1 cellular context compared by ENCODE assay signal in genomic region chr3:37892917-37893595, GRCh38.
TF ChIP-seq lines count a peak whose summit lies in the region.

No MANE protein-coding gene starts in this region.

TF ChIP-seq in HepG2, 621 proteins besides CTCF, POLR2A, EP300 and RAD21 (continued from another document and continues in another):
- TF ChIP-seq, protein P1, sequence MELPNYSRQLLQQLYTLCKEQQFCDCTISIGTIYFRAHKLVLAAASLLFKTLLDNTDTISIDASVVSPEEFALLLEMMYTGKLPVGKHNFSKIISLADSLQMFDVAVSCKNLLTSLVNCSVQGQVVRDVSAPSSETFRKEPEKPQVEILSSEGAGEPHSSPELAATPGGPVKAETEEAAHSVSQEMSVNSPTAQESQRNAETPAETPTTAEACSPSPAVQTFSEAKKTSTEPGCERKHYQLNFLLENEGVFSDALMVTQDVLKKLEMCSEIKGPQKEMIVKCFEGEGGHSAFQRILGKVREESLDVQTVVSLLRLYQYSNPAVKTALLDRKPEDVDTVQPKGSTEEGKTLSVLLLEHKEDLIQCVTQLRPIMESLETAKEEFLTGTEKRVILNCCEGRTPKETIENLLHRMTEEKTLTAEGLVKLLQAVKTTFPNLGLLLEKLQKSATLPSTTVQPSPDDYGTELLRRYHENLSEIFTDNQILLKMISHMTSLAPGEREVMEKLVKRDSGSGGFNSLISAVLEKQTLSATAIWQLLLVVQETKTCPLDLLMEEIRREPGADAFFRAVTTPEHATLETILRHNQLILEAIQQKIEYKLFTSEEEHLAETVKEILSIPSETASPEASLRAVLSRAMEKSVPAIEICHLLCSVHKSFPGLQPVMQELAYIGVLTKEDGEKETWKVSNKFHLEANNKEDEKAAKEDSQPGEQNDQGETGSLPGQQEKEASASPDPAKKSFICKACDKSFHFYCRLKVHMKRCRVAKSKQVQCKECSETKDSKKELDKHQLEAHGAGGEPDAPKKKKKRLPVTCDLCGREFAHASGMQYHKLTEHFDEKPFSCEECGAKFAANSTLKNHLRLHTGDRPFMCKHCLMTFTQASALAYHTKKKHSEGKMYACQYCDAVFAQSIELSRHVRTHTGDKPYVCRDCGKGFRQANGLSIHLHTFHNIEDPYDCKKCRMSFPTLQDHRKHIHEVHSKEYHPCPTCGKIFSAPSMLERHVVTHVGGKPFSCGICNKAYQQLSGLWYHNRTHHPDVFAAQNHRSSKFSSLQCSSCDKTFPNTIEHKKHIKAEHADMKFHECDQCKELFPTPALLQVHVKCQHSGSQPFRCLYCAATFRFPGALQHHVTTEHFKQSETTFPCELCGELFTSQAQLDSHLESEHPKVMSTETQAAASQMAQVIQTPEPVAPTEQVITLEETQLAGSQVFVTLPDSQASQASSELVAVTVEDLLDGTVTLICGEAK (IDR thresholded peaks at IDR 0.05), result no peak
- TF ChIP-seq, protein P1 (CRISPR knock-in tag; IDR thresholded peaks at IDR 0.05), result no peak
- no peak for TF ChIP-seq TIGD3 (CRISPR knock-in tag; IDR thresholded peaks at IDR 0.05; ENCODE audit: borderline replicate concordance)
- no peak for TF ChIP-seq ZNF598 (CRISPR knock-in tag; IDR thresholded peaks at IDR 0.05; ENCODE audit: borderline replicate concordance)
- no peak for TF ChIP-seq ZNF7 (CRISPR knock-in tag; IDR thresholded peaks at IDR 0.05)
- TF ChIP-seq FOXJ3 (CRISPR knock-in tag; IDR thresholded peaks at IDR 0.05; ENCODE audit: borderline replicate concordance), result no peak
- no peak for TF ChIP-seq ZNF234 (CRISPR knock-in tag; conservative IDR thresholded peaks at IDR 0.05)
- TF ChIP-seq ZNF10 (CRISPR knock-in tag; IDR thresholded peaks at IDR 0.05; ENCODE audit: borderline replicate concordance, low read depth), result no peak
- no peak for TF ChIP-seq ZNF572 (CRISPR knock-in tag; IDR thresholded peaks at IDR 0.05)
- TF ChIP-seq PHF20 (CRISPR knock-in tag; IDR thresholded peaks at IDR 0.05), result no peak
- TF ChIP-seq MLX (CRISPR knock-in tag; IDR thresholded peaks at IDR 0.05), result peak; percentile 78
- no peak for TF ChIP-seq ZNF382 (CRISPR knock-in tag; IDR thresholded peaks at IDR 0.05; ENCODE audit: borderline replicate concordance)
- TF ChIP-seq ZNF337 (CRISPR knock-in tag; IDR thresholded peaks at IDR 0.05; ENCODE audit: borderline replicate concordance, low read depth), result no peak
- peak; percentile 71 for TF ChIP-seq KMT2A (CRISPR knock-in tag; IDR thresholded peaks at IDR 0.05)
- no peak for TF ChIP-seq ZBTB42 (CRISPR knock-in tag; IDR thresholded peaks at IDR 0.05)
- TF ChIP-seq ARHGAP35 (CRISPR knock-in tag; IDR thresholded peaks at IDR 0.05; ENCODE audit: borderline replicate concordance), result no peak; the same call in 1 of the 2 replicates
- no peak for TF ChIP-seq ZNF546 (CRISPR knock-in tag; conservative IDR thresholded peaks at IDR 0.05)
- TF ChIP-seq RELA (CRISPR knock-in tag; IDR thresholded peaks at IDR 0.05), result no peak
- no peak for TF ChIP-seq ATM (IDR thresholded peaks at IDR 0.05; ENCODE audit: borderline replicate concordance)
- no peak for TF ChIP-seq TAF1 (CRISPR knock-in tag; IDR thresholded peaks at IDR 0.05)
- TF ChIP-seq, protein P2, sequence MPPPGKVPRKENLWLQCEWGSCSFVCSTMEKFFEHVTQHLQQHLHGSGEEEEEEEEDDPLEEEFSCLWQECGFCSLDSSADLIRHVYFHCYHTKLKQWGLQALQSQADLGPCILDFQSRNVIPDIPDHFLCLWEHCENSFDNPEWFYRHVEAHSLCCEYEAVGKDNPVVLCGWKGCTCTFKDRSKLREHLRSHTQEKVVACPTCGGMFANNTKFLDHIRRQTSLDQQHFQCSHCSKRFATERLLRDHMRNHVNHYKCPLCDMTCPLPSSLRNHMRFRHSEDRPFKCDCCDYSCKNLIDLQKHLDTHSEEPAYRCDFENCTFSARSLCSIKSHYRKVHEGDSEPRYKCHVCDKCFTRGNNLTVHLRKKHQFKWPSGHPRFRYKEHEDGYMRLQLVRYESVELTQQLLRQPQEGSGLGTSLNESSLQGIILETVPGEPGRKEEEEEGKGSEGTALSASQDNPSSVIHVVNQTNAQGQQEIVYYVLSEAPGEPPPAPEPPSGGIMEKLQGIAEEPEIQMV (CRISPR knock-in tag; IDR thresholded peaks at IDR 0.05; ENCODE audit: low read depth), result no peak
- TF ChIP-seq, protein P3, sequence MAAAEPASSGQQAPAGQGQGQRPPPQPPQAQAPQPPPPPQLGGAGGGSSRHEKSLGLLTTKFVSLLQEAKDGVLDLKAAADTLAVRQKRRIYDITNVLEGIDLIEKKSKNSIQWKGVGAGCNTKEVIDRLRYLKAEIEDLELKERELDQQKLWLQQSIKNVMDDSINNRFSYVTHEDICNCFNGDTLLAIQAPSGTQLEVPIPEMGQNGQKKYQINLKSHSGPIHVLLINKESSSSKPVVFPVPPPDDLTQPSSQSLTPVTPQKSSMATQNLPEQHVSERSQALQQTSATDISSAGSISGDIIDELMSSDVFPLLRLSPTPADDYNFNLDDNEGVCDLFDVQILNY (CRISPR knock-in tag; conservative IDR thresholded peaks at IDR 0.05), result no peak
- no peak for TF ChIP-seq SMAD3 (CRISPR knock-in tag; IDR thresholded peaks at IDR 0.05)
- peak; percentile 53; the same call in 1 of the 2 replicates for TF ChIP-seq AFF4 (CRISPR knock-in tag; IDR thresholded peaks at IDR 0.05)
- peak; percentile 72 for TF ChIP-seq PPARG (CRISPR knock-in tag; conservative IDR thresholded peaks at IDR 0.05)
- TF ChIP-seq HDAC1 (CRISPR knock-in tag; IDR thresholded peaks at IDR 0.05), result peak; percentile 90
- peak; percentile 17; the same call in 1 of the 2 replicates for TF ChIP-seq FOXK1 (CRISPR knock-in tag; IDR thresholded peaks at IDR 0.05; ENCODE audit: borderline replicate concordance, low read depth)
- TF ChIP-seq ZNF577 (CRISPR knock-in tag; IDR thresholded peaks at IDR 0.05; ENCODE audit: borderline replicate concordance, low read depth), result no peak
- TF ChIP-seq ZBTB44 (CRISPR knock-in tag; IDR thresholded peaks at IDR 0.05), result no peak
- TF ChIP-seq DR1 (CRISPR knock-in tag; IDR thresholded peaks at IDR 0.05), result no peak
- no peak for TF ChIP-seq SRSF9 (IDR thresholded peaks at IDR 0.05; ENCODE audit: borderline replicate concordance, insufficient read depth, low read depth, low read length, poor library complexity, severe bottlenecking)
- no peak for TF ChIP-seq ETV6 (CRISPR knock-in tag; conservative IDR thresholded peaks at IDR 0.05)
- TF ChIP-seq, protein P4, sequence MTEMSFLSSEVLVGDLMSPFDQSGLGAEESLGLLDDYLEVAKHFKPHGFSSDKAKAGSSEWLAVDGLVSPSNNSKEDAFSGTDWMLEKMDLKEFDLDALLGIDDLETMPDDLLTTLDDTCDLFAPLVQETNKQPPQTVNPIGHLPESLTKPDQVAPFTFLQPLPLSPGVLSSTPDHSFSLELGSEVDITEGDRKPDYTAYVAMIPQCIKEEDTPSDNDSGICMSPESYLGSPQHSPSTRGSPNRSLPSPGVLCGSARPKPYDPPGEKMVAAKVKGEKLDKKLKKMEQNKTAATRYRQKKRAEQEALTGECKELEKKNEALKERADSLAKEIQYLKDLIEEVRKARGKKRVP (CRISPR knock-in tag; IDR thresholded peaks at IDR 0.05), result no peak
- peak; percentile 89 for TF ChIP-seq FOXP4 (CRISPR knock-in tag; IDR thresholded peaks at IDR 0.05)
- TF ChIP-seq TFAP4 (IDR thresholded peaks at IDR 0.05; ENCODE audit: borderline replicate concordance, low read depth), result peak; percentile 98
- TF ChIP-seq ZNF879 (CRISPR knock-in tag; IDR thresholded peaks at IDR 0.05), result no peak
